In the genomic region with DNA sequence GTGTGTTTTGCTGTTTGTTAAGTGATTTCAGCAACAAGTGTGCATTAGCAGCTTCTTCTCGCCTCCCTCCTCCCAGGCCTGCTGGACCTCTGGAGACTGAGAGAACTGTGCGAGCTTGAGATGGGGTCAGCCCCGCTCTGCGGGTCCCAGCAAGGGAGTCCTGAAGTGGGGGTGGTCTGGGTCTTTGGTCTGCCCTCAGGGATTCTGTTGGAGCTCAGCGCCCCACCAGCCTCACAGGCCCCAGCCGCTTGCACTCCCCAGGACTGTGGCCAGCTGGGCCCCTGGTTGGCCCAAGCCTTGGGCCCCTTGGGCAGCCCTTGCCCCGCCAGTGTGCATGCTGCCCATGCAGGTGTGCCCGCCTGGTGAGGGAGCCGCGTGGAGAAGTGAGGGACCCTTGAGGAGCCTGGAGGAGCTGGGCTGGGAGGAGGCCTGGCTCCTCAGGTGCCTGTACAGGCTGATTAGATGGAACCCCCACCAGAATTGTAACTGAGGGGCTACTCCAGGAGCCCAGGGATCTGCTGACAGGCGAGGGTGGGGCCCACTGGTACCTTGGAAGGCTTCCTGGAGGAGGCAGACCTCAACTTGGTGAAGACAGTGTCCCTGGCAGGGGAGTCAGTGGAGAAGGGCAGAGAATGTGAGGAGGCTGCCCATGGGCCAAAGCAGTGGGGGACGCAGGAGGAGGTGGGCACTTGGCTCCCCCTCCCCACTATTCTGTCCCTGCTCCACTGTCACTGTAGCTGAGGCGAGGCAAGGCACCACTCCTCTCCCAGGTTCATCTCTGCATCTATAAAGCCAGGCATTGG, we compare ENCODE assay signal across 1 cellular context.
TF ChIP-seq lines count a peak whose summit lies in the region.

No MANE protein-coding gene starts in this region.

TF ChIP-seq in HEK293, 187 proteins besides CTCF, POLR2A, EP300 and RAD21 (continued from another document):
- TF ChIP-seq, protein P1, sequence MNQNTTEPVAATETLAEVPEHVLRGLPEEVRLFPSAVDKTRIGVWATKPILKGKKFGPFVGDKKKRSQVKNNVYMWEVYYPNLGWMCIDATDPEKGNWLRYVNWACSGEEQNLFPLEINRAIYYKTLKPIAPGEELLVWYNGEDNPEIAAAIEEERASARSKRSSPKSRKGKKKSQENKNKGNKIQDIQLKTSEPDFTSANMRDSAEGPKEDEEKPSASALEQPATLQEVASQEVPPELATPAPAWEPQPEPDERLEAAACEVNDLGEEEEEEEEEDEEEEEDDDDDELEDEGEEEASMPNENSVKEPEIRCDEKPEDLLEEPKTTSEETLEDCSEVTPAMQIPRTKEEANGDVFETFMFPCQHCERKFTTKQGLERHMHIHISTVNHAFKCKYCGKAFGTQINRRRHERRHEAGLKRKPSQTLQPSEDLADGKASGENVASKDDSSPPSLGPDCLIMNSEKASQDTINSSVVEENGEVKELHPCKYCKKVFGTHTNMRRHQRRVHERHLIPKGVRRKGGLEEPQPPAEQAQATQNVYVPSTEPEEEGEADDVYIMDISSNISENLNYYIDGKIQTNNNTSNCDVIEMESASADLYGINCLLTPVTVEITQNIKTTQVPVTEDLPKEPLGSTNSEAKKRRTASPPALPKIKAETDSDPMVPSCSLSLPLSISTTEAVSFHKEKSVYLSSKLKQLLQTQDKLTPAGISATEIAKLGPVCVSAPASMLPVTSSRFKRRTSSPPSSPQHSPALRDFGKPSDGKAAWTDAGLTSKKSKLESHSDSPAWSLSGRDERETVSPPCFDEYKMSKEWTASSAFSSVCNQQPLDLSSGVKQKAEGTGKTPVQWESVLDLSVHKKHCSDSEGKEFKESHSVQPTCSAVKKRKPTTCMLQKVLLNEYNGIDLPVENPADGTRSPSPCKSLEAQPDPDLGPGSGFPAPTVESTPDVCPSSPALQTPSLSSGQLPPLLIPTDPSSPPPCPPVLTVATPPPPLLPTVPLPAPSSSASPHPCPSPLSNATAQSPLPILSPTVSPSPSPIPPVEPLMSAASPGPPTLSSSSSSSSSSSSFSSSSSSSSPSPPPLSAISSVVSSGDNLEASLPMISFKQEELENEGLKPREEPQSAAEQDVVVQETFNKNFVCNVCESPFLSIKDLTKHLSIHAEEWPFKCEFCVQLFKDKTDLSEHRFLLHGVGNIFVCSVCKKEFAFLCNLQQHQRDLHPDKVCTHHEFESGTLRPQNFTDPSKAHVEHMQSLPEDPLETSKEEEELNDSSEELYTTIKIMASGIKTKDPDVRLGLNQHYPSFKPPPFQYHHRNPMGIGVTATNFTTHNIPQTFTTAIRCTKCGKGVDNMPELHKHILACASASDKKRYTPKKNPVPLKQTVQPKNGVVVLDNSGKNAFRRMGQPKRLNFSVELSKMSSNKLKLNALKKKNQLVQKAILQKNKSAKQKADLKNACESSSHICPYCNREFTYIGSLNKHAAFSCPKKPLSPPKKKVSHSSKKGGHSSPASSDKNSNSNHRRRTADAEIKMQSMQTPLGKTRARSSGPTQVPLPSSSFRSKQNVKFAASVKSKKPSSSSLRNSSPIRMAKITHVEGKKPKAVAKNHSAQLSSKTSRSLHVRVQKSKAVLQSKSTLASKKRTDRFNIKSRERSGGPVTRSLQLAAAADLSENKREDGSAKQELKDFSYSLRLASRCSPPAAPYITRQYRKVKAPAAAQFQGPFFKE (tag by site-specific recombination; IDR thresholded peaks at IDR 0.05; ENCODE audit: borderline replicate concordance), result no peak
- TF ChIP-seq KLF7 (tag by site-specific recombination; IDR thresholded peaks at IDR 0.05; ENCODE audit: borderline replicate concordance) (no peak), KLF1 (tag by site-specific recombination; IDR thresholded peaks at IDR 0.05) (no peak)
